In genomic region chr1:3091334-3091733, GRCh38 we compare ENCODE assay signal across 8 cellular contexts. TPM values are rescaled to one million over a fixed set of nuclear protein-coding genes. Genes with fewer than 3 reads are reported as not detected.
"Had no signal": no experiment of that assay in that cellular context is flagged by ENCODE, and none has a peak within 500 bp of the region (broad histone marks: within the 10 kb centered on the region; RNA-seq: fewer than 3 reads in every experiment).

No MANE protein-coding gene starts in this region.

- H3K4me3 ChIP-seq: GM12878 had no signal

- FAIRE-seq: G401.6, GM12878, GM12891, GM12892, GM18507, GM19239 had no signal

- DNase-seq: GDM1, GF-D8 had no signal

RNA-seq across cellular contexts. Expression of gene PRDM16, which starts 22.3 kb away (rescaled TPM):
- polyA plus RNA-seq: GM12878 had no signal
